14 cellular contexts compared by ENCODE assay signal in the genomic region with DNA sequence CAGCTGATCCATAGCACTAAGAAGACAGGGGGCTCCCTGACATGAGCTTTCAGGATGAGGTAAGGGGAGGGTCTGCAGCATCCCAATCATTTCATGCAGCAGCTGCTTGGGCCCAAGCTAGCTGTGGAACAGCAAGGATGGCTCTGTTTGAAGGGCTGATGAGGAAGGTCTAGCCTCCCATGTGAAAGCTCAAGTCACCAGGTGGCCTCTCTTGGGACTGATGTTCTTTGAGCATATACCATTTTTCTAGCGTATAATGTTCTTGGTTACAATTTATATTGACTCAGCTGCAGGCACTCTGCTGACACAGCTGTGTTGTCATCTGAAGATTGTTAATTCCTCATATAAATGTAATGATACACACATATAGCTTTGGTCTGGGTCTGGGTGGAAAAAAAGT.
DNase-seq lines count a peak whose midpoint lies in the region; ATAC-seq lines count a peak whose summit lies in the region.
"Had no signal": no experiment of that assay in that cellular context is flagged by ENCODE, and none has a peak within 500 bp of the region (broad histone marks: within the 10 kb centered on the region; RNA-seq: fewer than 3 reads in every experiment).

No MANE protein-coding gene starts in this region.

- H3K27me3 ChIP-seq in H7 (ENCODE audit: control insufficient read depth, insufficient read depth, low read length): no peaks in the 10 kb centered on the region

- H3K36me3 ChIP-seq in H7 (replicated peaks; ENCODE audit: control insufficient read depth, insufficient read depth, low read length): no peaks in the 10 kb centered on the region

- DNase-seq in DMS53 (lab: John Stamatoyannopoulos, UW) (peak; percentile 81), NCI-H1436 treated with DMSO at 0.1 percent for 48 hours (lab: John Stamatoyannopoulos, UW) (peak; percentile 64), NCI-H510A treated with DMSO at 0.1 percent for 48 hours (lab: John Stamatoyannopoulos, UW) (peak; percentile 58), brain pericyte (ENCODE audit: low read depth, low spot score) (peak; percentile 71), H7 (no peak), T-helper 1 cell (no peak)
- DNase-seq in stimulated activated CD4-positive, alpha-beta T cell treated with anti-CD3 and anti-CD28 coated beads, Interleukin-4, amount 100 ng/mL, for 24 hours: no peak
- DNase-seq: CD4-positive, alpha-beta T cell; H9; NCI-H187; NCI-H446 treated with DMSO at 0.1 percent for 48 hours; NK-92 treated with Interleukin-12 subunit alpha and Interleukin-12 subunit beta, amount 100 ng/mL, for 24 hours; T1000 had no signal

- ATAC-seq in GM21367 (IDR thresholded peaks at IDR 0.05; ENCODE audit: unreplicated experiment): no peak

- no peak overlapping the region for H3K4me3 ChIP-seq in H7 (ENCODE audit: insufficient read depth, low read depth, low read length)

Comparison
In these comparisons a context has a peak if more than half of its experiments do, and no peak if none do; other contexts are left out.
1. DNase-seq: peak in DMS53 (single experiment), NCI-H1436 treated with DMSO at 0.1 percent for 48 hours (single experiment), NCI-H510A treated with DMSO at 0.1 percent for 48 hours (single experiment) and brain pericyte (single experiment); none in H7 (single experiment), stimulated activated CD4-positive, alpha-beta T cell treated with anti-CD3 and anti-CD28 coated beads, Interleukin-4, amount 100 ng/mL, for 24 hours (single experiment) and T-helper 1 cell (0 of 5).